27 cellular contexts compared by ENCODE assay signal in genomic region chr2:200820573-200820972, GRCh38. TPM values are rescaled to one million over a fixed set of nuclear protein-coding genes. Genes with fewer than 3 reads are reported as not detected.
DNase-seq lines count a peak whose midpoint lies in the region; ATAC-seq and TF ChIP-seq lines count a peak whose summit lies in the region.
"Had no signal": no experiment of that assay in that cellular context is flagged by ENCODE, and none has a peak within 500 bp of the region (broad histone marks: within the 10 kb centered on the region; RNA-seq: fewer than 3 reads in every experiment).

No MANE protein-coding gene starts in this region.

- TF ChIP-seq POLR2A in esophagus muscularis mucosa (IDR thresholded peaks at IDR 0.05; ENCODE audit: low read depth), result no peak

- no peak for TF ChIP-seq CTCF in heart right ventricle (IDR thresholded peaks at IDR 0.05)
- no peak for TF ChIP-seq CTCF in esophagus muscularis mucosa (IDR thresholded peaks at IDR 0.05)
- TF ChIP-seq CTCF in mammary epithelial cell (conservative IDR thresholded peaks at IDR 0.05 in 1 of 2, IDR thresholded peaks at IDR 0.05 in 1 of 2; ENCODE audit: extremely low read depth in 1 of 2, insufficient read depth in 1 of 2, low read depth in 1 of 2, low read length in 2 of 2), result no peak

- BruUV-seq in mammary epithelial cell (replicated peaks; lab: Mats Ljungman, UMichigan), result no TSS peak

- peak overlapping the region; percentile 61 for H3K27ac Mint-ChIP-seq in activated T-helper 17 cell treated with anti-CD3 and anti-CD28 coated beads, Interleukin-2, amount 50 U/mL, for 72 hours
- H3K27ac Mint-ChIP-seq: activated naive CD4-positive, alpha-beta T cell treated with anti-CD3 and anti-CD28 coated beads, Interleukin-2, amount 10 ng/mL, durations not matched to agents 7 days and 5 days had no signal

- no peak overlapping the region for H2AFZ ChIP-seq in mammary epithelial cell (ENCODE audit: low read depth, low read length)

- H3K4me1 ChIP-seq in heart right ventricle (peaks cover 0 to 12% (median under 1%) of the 10 kb centered on the region in 9 donors), esophagus muscularis mucosa (peaks cover 0 to 27% (median 25%) of the 10 kb centered on the region in 4 donors), mammary epithelial cell (ENCODE audit: insufficient read depth, low read length) (peaks cover under 1% of the 10 kb centered on the region)

- H3K36me3 ChIP-seq in heart right ventricle (peaks cover 0 to 89% (median 67%) of the 10 kb centered on the region in 9 donors), esophagus muscularis mucosa (peaks cover 63 to 82% (median 72%) of the 10 kb centered on the region in 4 donors), mammary epithelial cell (ENCODE audit: insufficient read depth, low read length) (peaks cover 59% of the 10 kb centered on the region)

- peaks cover 83% of the 10 kb centered on the region for H3K36me3 Mint-ChIP-seq in activated T-helper 17 cell treated with anti-CD3 and anti-CD28 coated beads, Interleukin-2, amount 50 U/mL, for 72 hours (ENCODE audit: low read depth)

- dilution Hi-C loops in mammary epithelial cell (cut with HindIII; ENCODE audit: low sequenced_read_pairs), result no loop called here

- no peaks in the 10 kb centered on the region for H3K9me3 Mint-ChIP-seq in activated T-helper 17 cell treated with anti-CD3 and anti-CD28 coated beads, Interleukin-2, amount 50 U/mL, for 72 hours
- H3K9me3 Mint-ChIP-seq: activated naive CD4-positive, alpha-beta T cell treated with anti-CD3 and anti-CD28 coated beads, Interleukin-2, amount 10 ng/mL, durations not matched to agents 7 days and 5 days had no signal

- H3K27me3 Mint-ChIP-seq in activated T-helper 17 cell treated with anti-CD3 and anti-CD28 coated beads, Interleukin-2, amount 50 U/mL, for 72 hours, result no peaks in the 10 kb centered on the region
- H3K27me3 Mint-ChIP-seq: activated naive CD4-positive, alpha-beta T cell treated with anti-CD3 and anti-CD28 coated beads, Interleukin-2, amount 10 ng/mL, durations not matched to agents 7 days and 5 days had no signal

- H4K20me1 ChIP-seq in mammary epithelial cell (ENCODE audit: insufficient read depth, low read length), result no peaks in the 10 kb centered on the region

- CTCF ChIA-PET in mammary epithelial cell (lab: Charles Lee; ENCODE audit: low non-redundant PET), result no interaction called here

- no peak overlapping the region for H3K27ac ChIP-seq in heart right ventricle
- H3K27ac ChIP-seq in esophagus muscularis mucosa (replicated peaks in 1 of 4), result no peak overlapping the region
- no peak overlapping the region for H3K27ac ChIP-seq in mammary epithelial cell (ENCODE audit: insufficient read depth, low read depth, low read length)
- H3K27ac ChIP-seq: BLaER1 treated with 17β-estradiol and CSF1 and Interleukin-3, amounts not matched to agents 10 nM and 100 nM; tibial artery had no signal

- H3K4me1 Mint-ChIP-seq in activated T-helper 17 cell treated with anti-CD3 and anti-CD28 coated beads, Interleukin-2, amount 50 U/mL, for 72 hours, result peaks cover 23% of the 10 kb centered on the region

- in situ Hi-C loops in mammary epithelial cell (cut with MboI; ENCODE audit: low sequenced_read_pairs in 2 of 2), result no loop called here

- TF ChIP-seq EP300 in esophagus muscularis mucosa (IDR thresholded peaks at IDR 0.05), result no peak

- intact Hi-C loops in Right ventricle myocardium inferior (cut with DNase I) (no loop called here), heart right ventricle (cut with DNase I) (no loop called here), esophagus muscularis mucosa (cut with DNase I) (no loop called here), mammary epithelial cell (cut with micrococcal nuclease) (no loop called here)

- no peak overlapping the region for H3K4me2 ChIP-seq in mammary epithelial cell (ENCODE audit: insufficient read depth, low read depth, low read length)
- H3K4me2 ChIP-seq: BLaER1 treated with 17β-estradiol and CSF1 and Interleukin-3, amounts not matched to agents 10 nM and 100 nM had no signal

- DNase-seq in Right ventricle myocardium inferior (ENCODE audit: missing footprints) (no peak), heart right ventricle (no peak), esophagus muscularis mucosa (ENCODE audit: extremely low spot score) (peak; percentile 0), kidney glomerular epithelial cell (lab: John Stamatoyannopoulos, UW) (no peak), mammary epithelial cell (no peak)
- DNase-seq: activated CD4-positive, CD25-positive, alpha-beta regulatory T cell; activated CD8-positive, alpha-beta memory T cell treated with anti-CD3 and anti-CD28 coated beads for 24 hours; activated naive CD4-positive, alpha-beta T cell treated with anti-CD3 and anti-CD28 coated beads, Interleukin-2, amount 10 ng/mL, durations not matched to agents 7 days and 5 days; central memory CD4-positive, alpha-beta T cell; dermis blood vessel endothelial cell; DMS79 treated with DMSO at 0.1 percent for 48 hours; GF-D8; HCEC 1CT; hippocampal formation; IMR-90; mesenchymal stem cell; NCI-H1092; NCI-H187 treated with DMSO at 0.1 percent for 48 hours; NCI-H524 treated with DMSO at 0.1 percent for 48 hours; occipital lobe; PC-3; Right ventricle myocardium superior; tibial artery had no signal

- H3K9me3 ChIP-seq in heart right ventricle (no peaks in the 10 kb centered on the region), esophagus muscularis mucosa (no peaks in the 10 kb centered on the region), mammary epithelial cell (replicated peaks; ENCODE audit: insufficient read depth, low read length) (no peaks in the 10 kb centered on the region)
- H3K9me3 ChIP-seq: BLaER1 treated with 17β-estradiol and CSF1 and Interleukin-3, amounts not matched to agents 10 nM and 100 nM; gastroesophageal sphincter; tibial artery had no signal

- H3K27me3 ChIP-seq in heart right ventricle (no peaks in the 10 kb centered on the region), esophagus muscularis mucosa (no peaks in the 10 kb centered on the region), mammary epithelial cell (ENCODE audit: insufficient read depth, low read length) (no peaks in the 10 kb centered on the region)
- H3K27me3 ChIP-seq: BLaER1 treated with 17β-estradiol and CSF1 and Interleukin-3, amounts not matched to agents 10 nM and 100 nM; gastroesophageal sphincter; tibial artery had no signal

- ATAC-seq in Right ventricle myocardium inferior (peak; percentile 10), heart right ventricle (no peak), GM21576 (IDR thresholded peaks at IDR 0.05; ENCODE audit: unreplicated experiment) (no peak)
- ATAC-seq in activated T-helper 17 cell treated with anti-CD3 and anti-CD28 coated beads, Interleukin-2, amount 50 U/mL, for 72 hours (replicated peaks), result no peak
- ATAC-seq: gastroesophageal sphincter, PC-3 had no signal

- no peak overlapping the region for H3K4me3 Mint-ChIP-seq in activated T-helper 17 cell treated with anti-CD3 and anti-CD28 coated beads, Interleukin-2, amount 50 U/mL, for 72 hours
- H3K4me3 Mint-ChIP-seq: activated naive CD4-positive, alpha-beta T cell treated with anti-CD3 and anti-CD28 coated beads, Interleukin-2, amount 10 ng/mL, durations not matched to agents 7 days and 5 days had no signal

- H3K4me3 ChIP-seq in heart right ventricle (no peak overlapping the region), esophagus muscularis mucosa (no peak overlapping the region), mammary epithelial cell (replicated peaks in 1 of 3; ENCODE audit: insufficient read depth in 1 of 3, low read depth in 2 of 3, low read length in 3 of 3) (no peak overlapping the region)
- H3K4me3 ChIP-seq: BLaER1 treated with 17β-estradiol and CSF1 and Interleukin-3, amounts not matched to agents 10 nM and 100 nM; gastroesophageal sphincter; tibial artery had no signal

- WGBS in heart right ventricle, 2 donors, result 91 to 98% methylated on average over 1 of the region's 1 CpG
- WGBS in esophagus muscularis mucosa, result 94% methylated on average over 1 of the region's 1 CpG
- WGBS in mammary epithelial cell (ENCODE audit: low coverage, missing lambda C conversion rate), result 68% methylated on average over 1 of the region's 1 CpG

- peaks cover 53% of the 10 kb centered on the region for H3K79me2 ChIP-seq in mammary epithelial cell (ENCODE audit: insufficient read depth, low read length)

- no peak overlapping the region for H3K9ac ChIP-seq in mammary epithelial cell (ENCODE audit: insufficient read depth, low read length)

RNA-seq across cellular contexts. Expression of gene BZW1, which starts 8.9 kb away (rescaled TPM):
- total RNA-seq in Right ventricle myocardium inferior, result 80.4 TPM
- total RNA-seq in heart right ventricle, result 100 to 1,000 TPM in 2 of 10 donors, 10 to 100 TPM in 8; 62.5 to 133 (median 77.2) TPM
- polyA plus RNA-seq in heart right ventricle, result 10 to 100 TPM; 15.4 to 53.2 TPM
- 100 to 1,000 TPM; 365 to 482 TPM for total RNA-seq in activated T-helper 17 cell treated with anti-CD3 and anti-CD28 coated beads, Interleukin-2, amount 50 U/mL, for 72 hours
- 100 to 1,000 TPM; 262 to 444 (median 376) TPM for total RNA-seq in esophagus muscularis mucosa
- total RNA-seq in mammary epithelial cell, result 100 to 1,000 TPM; 350 to 501 TPM
- polyA plus RNA-seq in mammary epithelial cell, result 288 TPM
- polyA minus RNA-seq in mammary epithelial cell, result 855 TPM

RNA-seq across cellular contexts. Expression of gene CLK1, which starts 43.9 kb away (rescaled TPM):
- total RNA-seq in Right ventricle myocardium inferior (46.3 TPM), heart right ventricle (10 to 100 TPM; 30.8 to 59.6 (median 45.3) TPM), esophagus muscularis mucosa (100 to 1,000 TPM in 3 of 4 donors, 10 to 100 TPM in 1; 94.3 to 177 (median 108) TPM), mammary epithelial cell (10 to 100 TPM; 55.0 to 55.2 TPM)
- polyA plus RNA-seq in heart right ventricle (1,000 to 10,000 TPM in 1 of 2 donors, 10 to 100 TPM in 1; 38.4 to 1,166 TPM), mammary epithelial cell (25.9 TPM)
- total RNA-seq in activated T-helper 17 cell treated with anti-CD3 and anti-CD28 coated beads, Interleukin-2, amount 50 U/mL, for 72 hours, result 100 to 1,000 TPM; 127 to 381 TPM
- 23.2 TPM for polyA minus RNA-seq in mammary epithelial cell
